In the genomic region with DNA sequence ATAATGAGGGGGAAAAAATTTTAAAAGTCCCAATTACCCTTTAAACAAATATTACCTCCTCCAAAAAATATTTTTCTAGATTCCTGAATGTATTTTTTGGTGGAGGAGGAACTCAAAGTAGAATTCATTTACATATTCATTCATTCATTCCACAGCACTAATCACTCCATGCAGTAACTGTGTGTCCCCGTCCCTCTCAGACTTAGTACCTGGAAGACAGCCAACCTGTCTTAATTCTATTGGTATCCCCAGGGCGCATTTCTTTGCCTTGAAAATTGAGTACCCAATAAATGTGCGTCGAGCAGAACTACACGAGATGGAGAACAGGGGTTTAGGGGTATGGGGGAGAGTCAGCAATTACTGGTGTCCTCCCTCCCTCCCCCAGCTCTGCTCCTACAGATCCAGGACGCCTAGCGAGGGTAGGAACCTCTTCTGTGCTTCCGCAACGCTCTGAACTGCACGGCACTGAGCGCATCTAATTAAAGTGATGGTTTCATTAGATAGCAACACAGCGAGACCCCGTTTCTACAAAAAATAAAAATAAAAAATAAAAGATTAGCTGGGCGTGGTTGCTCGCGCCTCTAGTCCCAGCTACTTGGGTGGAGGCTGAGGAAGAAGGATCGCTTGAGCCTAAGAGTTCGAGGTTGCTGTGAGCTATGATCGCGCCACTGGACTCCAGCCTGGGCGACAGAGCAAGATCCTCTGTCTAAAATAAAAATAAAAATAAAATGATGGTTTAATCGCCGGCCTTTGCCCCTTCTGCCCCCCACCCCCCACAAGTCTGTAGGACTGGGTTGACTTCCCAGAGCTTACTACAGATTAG, we compare ENCODE assay signal across 8 cellular contexts. TPM values are rescaled to one million over a fixed set of nuclear protein-coding genes. Genes with fewer than 3 reads are reported as not detected.
A peak's percentile ranks its signal among the peaks of the same experiment; 100 is the strongest.
DNase-seq lines count a peak whose midpoint lies in the region; ATAC-seq, FAIRE-seq and TF ChIP-seq lines count a peak whose summit lies in the region.

No MANE protein-coding gene starts in this region.

- H3K36me3 Mint-ChIP-seq in naive thymus-derived CD8-positive, alpha-beta T cell: no peaks in the 10 kb centered on the region
- H3K36me3 Mint-ChIP-seq in natural killer cell treated with Interleukin-12 subunit alpha and Interleukin-12 subunit beta and Interleukin-15 and Interleukin-18, amount 100 ng/mL, for 72 hours: no peaks in the 10 kb centered on the region

- H2AFZ ChIP-seq in Loucy (ENCODE audit: low read length): peak overlapping the region; percentile 65
- H2AFZ ChIP-seq in GM12878 (ENCODE audit: control insufficient read depth, low read depth, low read length): peak overlapping the region; percentile 75

- no TSS peak for BruUV-seq in GM12878 (replicated peaks; lab: Mats Ljungman, UMichigan)

- no peak for TF ChIP-seq POLR2A in GM12878 (IDR thresholded peaks at IDR 0.05; ENCODE audit: low read depth, low read length)

- TF ChIP-seq CTCF in Loucy (conservative IDR thresholded peaks at IDR 0.05; ENCODE audit: low read length) (no peak), GM12878 (IDR thresholded peaks at IDR 0.05 in 2 of 3, conservative IDR thresholded peaks at IDR 0.05 in 1 of 3; ENCODE audit: control insufficient read depth in 2 of 3, extremely low read depth in 1 of 3, insufficient read depth in 1 of 3, low read depth in 3 of 3, low read length in 3 of 3) (no peak)

- H3K4me1 Mint-ChIP-seq in naive thymus-derived CD8-positive, alpha-beta T cell: peaks cover 10 to 32% (median 30%) of the 10 kb centered on the region in 4 donors
- peaks cover 22 to 28% of the 10 kb centered on the region in 2 donors for H3K4me1 Mint-ChIP-seq in natural killer cell treated with Interleukin-12 subunit alpha and Interleukin-12 subunit beta and Interleukin-15 and Interleukin-18, amount 100 ng/mL, for 72 hours (ENCODE audit: low read depth in 2 of 2)

- H3K9me3 ChIP-seq in Loucy (ENCODE audit: insufficient read depth, low read depth, low read length): no peaks in the 10 kb centered on the region
- H3K9me3 ChIP-seq in GM12878 (replicated peaks; ENCODE audit: control insufficient read depth, insufficient read depth, low read length): no peaks in the 10 kb centered on the region

- intact Hi-C loops in GM12878 (cut with micrococcal nuclease; ENCODE audit: unreplicated experiment): loop anchor here (5.0 kb wide), 1 partner anchor 122 kb away; a partner anchor contains a TSS

- no peak for TF ChIP-seq EP300 in GM12878 (IDR thresholded peaks at IDR 0.05; ENCODE audit: borderline replicate concordance in 1 of 2, control insufficient read depth in 1 of 2, low read depth in 2 of 2, low read length in 2 of 2)

- no peak overlapping the region for H3K27ac ChIP-seq in GM12878 (ENCODE audit: control insufficient read depth, insufficient read depth)

- no peaks in the 10 kb centered on the region for H3K9me2 ChIP-seq in Loucy (replicated peaks; ENCODE audit: low read depth, low read length)

- FAIRE-seq in GM12878 (lab: Jason Lieb, UNC): no peak

- H3K4me3 ChIP-seq in Loucy (ENCODE audit: low read length, poor library complexity, severe bottlenecking) (peak overlapping the region; percentile 70), GM12878 (peak overlapping the region; percentile 54)

- H3K27me3 ChIP-seq in Loucy (ENCODE audit: insufficient read depth, low read length, poor library complexity, severe bottlenecking): no peaks in the 10 kb centered on the region
- peaks cover 0 to 5% of the 10 kb centered on the region in 2 experiments; a peak in 3 of 4 replicates for H3K27me3 ChIP-seq in GM12878 (replicated peaks in 1 of 2; ENCODE audit: control insufficient read depth in 2 of 2, insufficient read depth in 2 of 2, low read length in 1 of 2)

- H3K36me3 ChIP-seq in Loucy (ENCODE audit: insufficient read depth, low read length) (no peaks in the 10 kb centered on the region), GM12878 (ENCODE audit: control insufficient read depth in 2 of 2, insufficient read depth in 2 of 2, low read length in 1 of 2) (no peaks in the 10 kb centered on the region)

- H3K4me2 ChIP-seq in Loucy (ENCODE audit: low read depth, low read length, poor library complexity, severe bottlenecking) (peak overlapping the region; percentile 66), GM12878 (ENCODE audit: control insufficient read depth, insufficient read depth) (peak overlapping the region; percentile 90)

- H3K4me3 Mint-ChIP-seq in naive thymus-derived CD8-positive, alpha-beta T cell: peak overlapping the region in 8 of 10 donors; percentile 69 to 92 (median 84)
- H3K4me3 Mint-ChIP-seq in natural killer cell treated with Interleukin-12 subunit alpha and Interleukin-12 subunit beta and Interleukin-15 and Interleukin-18, amount 100 ng/mL, for 72 hours: no peak overlapping the region

- H3K9me3 Mint-ChIP-seq in naive thymus-derived CD8-positive, alpha-beta T cell: no peaks in the 10 kb centered on the region
- H3K9me3 Mint-ChIP-seq in natural killer cell treated with Interleukin-12 subunit alpha and Interleukin-12 subunit beta and Interleukin-15 and Interleukin-18, amount 100 ng/mL, for 72 hours: no peaks in the 10 kb centered on the region

- CTCF ChIA-PET in GM12878 (lab: Yijun Ruan, JAX): interaction anchor here (0.6 to 3.7 kb wide), 5 partner anchors 11 to 256 kb away, joined by 3 to 26 read pairs (median 3); a partner anchor contains a TSS

- H3K4me1 ChIP-seq in Loucy (ENCODE audit: insufficient read depth, low read length, poor library complexity, severe bottlenecking) (peaks cover 21% of the 10 kb centered on the region), GM12878 (ENCODE audit: control insufficient read depth, insufficient read depth, low read length) (peaks cover 11% of the 10 kb centered on the region)

- no peaks in the 10 kb centered on the region for H3F3A ChIP-seq in Loucy (ENCODE audit: low read depth)

- H3K27me3 Mint-ChIP-seq in naive thymus-derived CD8-positive, alpha-beta T cell: peaks cover 0 to 6% (median 3%) of the 10 kb centered on the region in 5 donors
- peaks cover 0 to 3% of the 10 kb centered on the region in 2 donors for H3K27me3 Mint-ChIP-seq in natural killer cell treated with Interleukin-12 subunit alpha and Interleukin-12 subunit beta and Interleukin-15 and Interleukin-18, amount 100 ng/mL, for 72 hours

- peak overlapping the region in 4 of 10 donors; percentile 11 to 75 (median 38) for H3K27ac Mint-ChIP-seq in naive thymus-derived CD8-positive, alpha-beta T cell
- H3K27ac Mint-ChIP-seq in natural killer cell treated with Interleukin-12 subunit alpha and Interleukin-12 subunit beta and Interleukin-15 and Interleukin-18, amount 100 ng/mL, for 72 hours: no peak overlapping the region

- POLR2A ChIA-PET in GM12878 (lab: Charles Lee): interaction anchor here (0.6 to 1.0 kb wide), 4 partner anchors 28 to 935 kb away, joined by 3 to 4 read pairs (median 3); no protein-coding TSS in a partner anchor
- POLR2A ChIA-PET in naive thymus-derived CD8-positive, alpha-beta T cell (lab: Charles Lee): interaction anchor here (0.8 to 6.7 kb wide), 2 partner anchors 29 to 122 kb away, joined by 9 to 48 read pairs; a partner anchor contains a TSS

- H3K79me2 ChIP-seq in Loucy (ENCODE audit: insufficient read depth, low read length) (peaks cover 19% of the 10 kb centered on the region), GM12878 (ENCODE audit: control insufficient read depth, insufficient read depth, low read length) (peaks cover 7% of the 10 kb centered on the region)

- no peak for TF ChIP-seq RAD21 in GM12878 (IDR thresholded peaks at IDR 0.05; ENCODE audit: insufficient read depth, low read depth, low read length)

- no peaks in the 10 kb centered on the region for H4K20me1 ChIP-seq in Loucy (ENCODE audit: insufficient read depth, low read length, poor library complexity, severe bottlenecking)
- no peaks in the 10 kb centered on the region for H4K20me1 ChIP-seq in GM12878 (ENCODE audit: control insufficient read depth, insufficient read depth)

- ATAC-seq in GM12878: no peak
- ATAC-seq in naive thymus-derived CD8-positive, alpha-beta T cell: no peak
- no peak for ATAC-seq in HG02852 (IDR thresholded peaks at IDR 0.05; ENCODE audit: unreplicated experiment)
- ATAC-seq in natural killer cell treated with Interleukin-12 subunit alpha and Interleukin-12 subunit beta and Interleukin-15 and Interleukin-18, amount 100 ng/mL, for 72 hours: no peak
- ATAC-seq in GM21576 (IDR thresholded peaks at IDR 0.05; ENCODE audit: unreplicated experiment): no peak

- RAD21 ChIA-PET in GM12878 (lab: Charles Lee; ENCODE audit: unreplicated experiment): interaction anchor here (0.8 to 1.2 kb wide), 3 partner anchors 14 to 123 kb away, joined by 3 to 7 read pairs (median 3); a partner anchor contains a TSS

- in situ Hi-C loops in GM12878 (cut with MboI): no loop called here

- DNase-seq in COR-L47 (lab: John Stamatoyannopoulos, UW) (peak; percentile 40), GM12878 (ENCODE audit: low read depth, low spot score) (no peak)
- DNase-seq in naive thymus-derived CD8-positive, alpha-beta T cell: peak in 1 of 10 donors; percentile 15
- DNase-seq in natural killer cell treated with Interleukin-12 subunit alpha and Interleukin-12 subunit beta and Interleukin-15 and Interleukin-18, amount 100 ng/mL, for 72 hours (ENCODE audit: low spot score): no peak
- DNase-seq in stimulated activated CD4-positive, alpha-beta T cell treated with anti-CD3 and anti-CD28 coated beads, Interleukin-2, amount 100 ng/mL, for 24 hours: no peak

- no peak overlapping the region for H3K9ac ChIP-seq in Loucy (ENCODE audit: low read depth, low read length, poor library complexity, severe bottlenecking)
- H3K9ac ChIP-seq in GM12878 (ENCODE audit: control insufficient read depth, insufficient read depth, low read length): peak overlapping the region; percentile 32; the same call in 1 of the 2 replicates

- SMC1A ChIA-PET in GM12878 (lab: Charles Lee; ENCODE audit: uncharacterized antibody, unreplicated experiment): interaction anchor here (0.7 kb wide), 1 partner anchor 49 kb away, joined by 3 read pairs; no protein-coding TSS in a partner anchor

- 3% methylated on average over 23 of the region's 23 CpGs for WGBS in GM12878 (ENCODE audit: insufficient coverage, insufficient replicate concordance, low lambda C conversion rate, missing lambda C conversion rate)

RNA-seq across cellular contexts. Expression of a gene that starts 0.7 kb away (rescaled TPM):
- total RNA-seq in GM12878 (2013; cell fraction: nucleolus; rRNA removed): not detected in 2 replicates
- total RNA-seq in GM12878 (2014; rRNA removed) (0.16 and 0.23 TPM in 2 replicates), GM12878 (2014; rRNA removed; fragmentation: Illumina TruSeq; extraction: Trizol) (0.18 TPM in 1 of 2 replicates, not detected in the other), GM12878 (2021) (0.33 TPM in 1 of 2 replicates, not detected in the other)
- not detected for polyA plus RNA-seq in GM12878 (2011; ENCODE audit: low read depth)
- polyA plus RNA-seq in GM12878 (2011; rRNA removed) (0.24 and 0.27 TPM in 2 replicates), GM12878 (2014; fragmentation: Illumina TruSeq; extraction: Trizol) (0.43 and 0.47 TPM in 2 replicates), GM12878 (2014; fragmentation: Nextera tagmentation; extraction: Ambion mirVana) (under 1 TPM; 0.23 to 0.38 TPM), GM12878 (2014; rRNA removed) (0.30 and 0.53 TPM in 2 replicates), GM12878 (2016; fragmentation: Nextera tagmentation; extraction: Ambion mirVana) (under 1 TPM; 0.21 to 0.23 TPM)
- 0.10 and 0.31 TPM in 2 replicates for polyA plus RNA-seq in GM12878 (2011; cell fraction: cytosol; rRNA removed)
- polyA plus RNA-seq in GM12878 (2011; cell fraction: nucleus; rRNA removed): 0.24 and 0.45 TPM in 2 replicates
- 0.64 and 0.72 TPM in 2 replicates for polyA plus RNA-seq in GM12878 (2012)
- not detected in 2 replicates for polyA minus RNA-seq in GM12878 (2011; rRNA and poly(A)+ RNA removed)
- polyA minus RNA-seq in GM12878 (2011; cell fraction: cytosol; rRNA and poly(A)+ RNA removed): not detected in 2 replicates
- polyA minus RNA-seq in GM12878 (2011; cell fraction: nucleus; rRNA and poly(A)+ RNA removed): not detected in 2 replicates
- under 1 TPM; 0.39 to 0.49 TPM for total RNA-seq in naive thymus-derived CD8-positive, alpha-beta T cell
- 1 to 10 TPM in 1 of 3 donors, under 1 TPM in 1, not detected in 1; 0.77 to 1.9 TPM for polyA plus RNA-seq in naive thymus-derived CD8-positive, alpha-beta T cell
- total RNA-seq in natural killer cell treated with Interleukin-12 subunit alpha and Interleukin-12 subunit beta and Interleukin-15 and Interleukin-18, amount 100 ng/mL, for 72 hours: 1 to 10 TPM; 1.6 to 2.4 TPM

RNA-seq across cellular contexts. Expression of a gene that starts 1.7 kb away (rescaled TPM):
- total RNA-seq in GM12878 (2013; cell fraction: nucleolus; rRNA removed): 17.1 and 18.6 TPM in 2 replicates
- total RNA-seq in GM12878 (2014; rRNA removed): 13.8 and 14.6 TPM in 2 replicates
- total RNA-seq in GM12878 (2014; rRNA removed; fragmentation: Illumina TruSeq; extraction: Trizol): 14.2 and 14.3 TPM in 2 replicates
- 20.6 and 21.3 TPM in 2 replicates for total RNA-seq in GM12878 (2021)
- polyA plus RNA-seq in GM12878 (2011; ENCODE audit: low read depth): 3.4 TPM
- polyA plus RNA-seq in GM12878 (2011; rRNA removed): 19.6 and 19.9 TPM in 2 replicates
- 11.9 and 14.2 TPM in 2 replicates for polyA plus RNA-seq in GM12878 (2011; cell fraction: cytosol; rRNA removed)
- polyA plus RNA-seq in GM12878 (2011; cell fraction: nucleus; rRNA removed): 13.7 and 17.1 TPM in 2 replicates
- polyA plus RNA-seq in GM12878 (2012): 3.5 and 6.1 TPM in 2 replicates
- 15.0 and 16.5 TPM in 2 replicates for polyA plus RNA-seq in GM12878 (2014; fragmentation: Illumina TruSeq; extraction: Trizol)
- polyA plus RNA-seq in GM12878 (2014; fragmentation: Nextera tagmentation; extraction: Ambion mirVana): 1 to 10 TPM; 5.5 to 6.1 TPM
- polyA plus RNA-seq in GM12878 (2014; rRNA removed): 8.9 and 10.5 TPM in 2 replicates
- 10 to 100 TPM; 12.1 to 12.5 TPM for polyA plus RNA-seq in GM12878 (2016; fragmentation: Nextera tagmentation; extraction: Ambion mirVana)
- 34.9 and 53.8 TPM in 2 replicates for polyA minus RNA-seq in GM12878 (2011; rRNA and poly(A)+ RNA removed)
- polyA minus RNA-seq in GM12878 (2011; cell fraction: cytosol; rRNA and poly(A)+ RNA removed): 5.3 and 5.5 TPM in 2 replicates
- polyA minus RNA-seq in GM12878 (2011; cell fraction: nucleus; rRNA and poly(A)+ RNA removed): 4.5 and 7.7 TPM in 2 replicates
- 10 to 100 TPM; 14.9 to 15.6 TPM for total RNA-seq in naive thymus-derived CD8-positive, alpha-beta T cell
- polyA plus RNA-seq in naive thymus-derived CD8-positive, alpha-beta T cell: 1 to 10 TPM; 3.4 to 6.5 (median 5.0) TPM
- 10 to 100 TPM; 20.8 to 26.3 TPM for total RNA-seq in natural killer cell treated with Interleukin-12 subunit alpha and Interleukin-12 subunit beta and Interleukin-15 and Interleukin-18, amount 100 ng/mL, for 72 hours

RNA-seq across cellular contexts. Expression of a gene that starts 27.3 kb away (rescaled TPM):
- 28.9 and 31.1 TPM in 2 replicates for total RNA-seq in GM12878 (2013; cell fraction: nucleolus; rRNA removed)
- total RNA-seq in GM12878 (2014; rRNA removed) (157 and 185 TPM in 2 replicates), GM12878 (2014; rRNA removed; fragmentation: Illumina TruSeq; extraction: Trizol) (246 and 250 TPM in 2 replicates), GM12878 (2021) (117 and 118 TPM in 2 replicates)
- 131 TPM for polyA plus RNA-seq in GM12878 (2011; ENCODE audit: low read depth)
- polyA plus RNA-seq in GM12878 (2011; rRNA removed) (248 and 325 TPM in 2 replicates), GM12878 (2014; fragmentation: Illumina TruSeq; extraction: Trizol) (258 and 323 TPM in 2 replicates), GM12878 (2014; fragmentation: Nextera tagmentation; extraction: Ambion mirVana) (100 to 1,000 TPM; 538 to 584 TPM), GM12878 (2014; rRNA removed) (226 and 283 TPM in 2 replicates), GM12878 (2016; fragmentation: Nextera tagmentation; extraction: Ambion mirVana) (100 to 1,000 TPM; 372 to 415 TPM)
- polyA plus RNA-seq in GM12878 (2011; cell fraction: cytosol; rRNA removed): 107 and 140 TPM in 2 replicates
- polyA plus RNA-seq in GM12878 (2011; cell fraction: nucleus; rRNA removed): 68.1 and 79.4 TPM in 2 replicates
- polyA plus RNA-seq in GM12878 (2012): 149 and 150 TPM in 2 replicates
- polyA minus RNA-seq in GM12878 (2011; rRNA and poly(A)+ RNA removed): 23.9 and 47.8 TPM in 2 replicates
- 18.8 and 24.6 TPM in 2 replicates for polyA minus RNA-seq in GM12878 (2011; cell fraction: cytosol; rRNA and poly(A)+ RNA removed)
- 12.2 and 13.3 TPM in 2 replicates for polyA minus RNA-seq in GM12878 (2011; cell fraction: nucleus; rRNA and poly(A)+ RNA removed)
- total RNA-seq in naive thymus-derived CD8-positive, alpha-beta T cell: 10 to 100 TPM; 55.8 to 57.7 TPM
- polyA plus RNA-seq in naive thymus-derived CD8-positive, alpha-beta T cell: 100 to 1,000 TPM; 161 to 208 (median 195) TPM
- total RNA-seq in natural killer cell treated with Interleukin-12 subunit alpha and Interleukin-12 subunit beta and Interleukin-15 and Interleukin-18, amount 100 ng/mL, for 72 hours: 10 to 100 TPM; 83.1 to 85.8 TPM

RNA-seq across cellular contexts. Expression of a gene that starts 35.8 kb away (rescaled TPM):
- total RNA-seq in GM12878 (2013; cell fraction: nucleolus; rRNA removed): 2.9 and 3.2 TPM in 2 replicates
- total RNA-seq in GM12878 (2014; rRNA removed): 12.2 and 13.0 TPM in 2 replicates
- 10.0 and 12.3 TPM in 2 replicates for total RNA-seq in GM12878 (2014; rRNA removed; fragmentation: Illumina TruSeq; extraction: Trizol)
- 10.9 and 11.4 TPM in 2 replicates for total RNA-seq in GM12878 (2021)
- polyA plus RNA-seq in GM12878 (2011; ENCODE audit: low read depth): 4.4 TPM
- polyA plus RNA-seq in GM12878 (2011; rRNA removed): 5.2 and 6.2 TPM in 2 replicates
- 9.5 and 11.4 TPM in 2 replicates for polyA plus RNA-seq in GM12878 (2011; cell fraction: cytosol; rRNA removed)
- 13.2 and 13.3 TPM in 2 replicates for polyA plus RNA-seq in GM12878 (2011; cell fraction: nucleus; rRNA removed)
- 9.3 TPM in 2 replicates for polyA plus RNA-seq in GM12878 (2012)
- 4.7 and 6.5 TPM in 2 replicates for polyA plus RNA-seq in GM12878 (2014; fragmentation: Illumina TruSeq; extraction: Trizol)
- 1 to 10 TPM; 1.4 to 2.6 TPM for polyA plus RNA-seq in GM12878 (2014; fragmentation: Nextera tagmentation; extraction: Ambion mirVana)
- 15.8 and 16.2 TPM in 2 replicates for polyA plus RNA-seq in GM12878 (2014; rRNA removed)
- polyA plus RNA-seq in GM12878 (2016; fragmentation: Nextera tagmentation; extraction: Ambion mirVana): 10 to 100 TPM; 47.6 to 57.4 TPM
- 1.7 and 6.0 TPM in 2 replicates for polyA minus RNA-seq in GM12878 (2011; rRNA and poly(A)+ RNA removed)
- 2.8 TPM in 1 of 2 replicates, not detected in the other for polyA minus RNA-seq in GM12878 (2011; cell fraction: cytosol; rRNA and poly(A)+ RNA removed)
- 1.9 and 7.0 TPM in 2 replicates for polyA minus RNA-seq in GM12878 (2011; cell fraction: nucleus; rRNA and poly(A)+ RNA removed)
- 1 to 10 TPM in 1 of 2 experiments, not detected in 1; 1.0 TPM for total RNA-seq in naive thymus-derived CD8-positive, alpha-beta T cell
- polyA plus RNA-seq in naive thymus-derived CD8-positive, alpha-beta T cell: under 1 TPM in 2 of 3 donors, not detected in 1; 0.39 to 0.44 TPM
- 1 to 10 TPM; 4.1 to 5.8 TPM for total RNA-seq in natural killer cell treated with Interleukin-12 subunit alpha and Interleukin-12 subunit beta and Interleukin-15 and Interleukin-18, amount 100 ng/mL, for 72 hours

RNA-seq across cellular contexts. Expression of a gene that starts 39.0 kb away (rescaled TPM):
- 0.42 TPM in 1 of 2 replicates, not detected in the other for total RNA-seq in GM12878 (2013; cell fraction: nucleolus; rRNA removed)
- total RNA-seq in GM12878 (2014; rRNA removed): 0.11 TPM in 1 of 2 replicates, not detected in the other
- total RNA-seq in GM12878 (2014; rRNA removed; fragmentation: Illumina TruSeq; extraction: Trizol): 0.09 TPM in 1 of 2 replicates, not detected in the other
- total RNA-seq in GM12878 (2021): 0.19 and 0.28 TPM in 2 replicates
- polyA plus RNA-seq in GM12878 (2011; ENCODE audit: low read depth): not detected
- polyA plus RNA-seq in GM12878 (2011; rRNA removed): 0.08 TPM in 1 of 2 replicates, not detected in the other
- not detected in 2 replicates for polyA plus RNA-seq in GM12878 (2011; cell fraction: cytosol; rRNA removed)
- polyA plus RNA-seq in GM12878 (2011; cell fraction: nucleus; rRNA removed): 0.13 and 0.22 TPM in 2 replicates
- polyA plus RNA-seq in GM12878 (2012): 0.15 and 0.17 TPM in 2 replicates
- polyA plus RNA-seq in GM12878 (2014; fragmentation: Illumina TruSeq; extraction: Trizol): 0.07 TPM in 1 of 2 replicates, not detected in the other
- polyA plus RNA-seq in GM12878 (2014; fragmentation: Nextera tagmentation; extraction: Ambion mirVana): not detected
- polyA plus RNA-seq in GM12878 (2014; rRNA removed): 0.27 TPM in 1 of 2 replicates, not detected in the other
- polyA plus RNA-seq in GM12878 (2016; fragmentation: Nextera tagmentation; extraction: Ambion mirVana): under 1 TPM; 0.21 to 0.51 TPM
- polyA minus RNA-seq in GM12878 (2011; rRNA and poly(A)+ RNA removed): not detected in 2 replicates
- not detected in 2 replicates for polyA minus RNA-seq in GM12878 (2011; cell fraction: cytosol; rRNA and poly(A)+ RNA removed)
- polyA minus RNA-seq in GM12878 (2011; cell fraction: nucleus; rRNA and poly(A)+ RNA removed): not detected in 2 replicates
- under 1 TPM in 1 of 2 experiments, not detected in 1; 0.44 TPM for total RNA-seq in naive thymus-derived CD8-positive, alpha-beta T cell
- polyA plus RNA-seq in naive thymus-derived CD8-positive, alpha-beta T cell: under 1 TPM in 1 of 3 donors, not detected in 2; 0.14 TPM
- under 1 TPM; 0.21 to 0.75 TPM for total RNA-seq in natural killer cell treated with Interleukin-12 subunit alpha and Interleukin-12 subunit beta and Interleukin-15 and Interleukin-18, amount 100 ng/mL, for 72 hours
